ENCODE assay signal across 2 cellular contexts in the genomic region with DNA sequence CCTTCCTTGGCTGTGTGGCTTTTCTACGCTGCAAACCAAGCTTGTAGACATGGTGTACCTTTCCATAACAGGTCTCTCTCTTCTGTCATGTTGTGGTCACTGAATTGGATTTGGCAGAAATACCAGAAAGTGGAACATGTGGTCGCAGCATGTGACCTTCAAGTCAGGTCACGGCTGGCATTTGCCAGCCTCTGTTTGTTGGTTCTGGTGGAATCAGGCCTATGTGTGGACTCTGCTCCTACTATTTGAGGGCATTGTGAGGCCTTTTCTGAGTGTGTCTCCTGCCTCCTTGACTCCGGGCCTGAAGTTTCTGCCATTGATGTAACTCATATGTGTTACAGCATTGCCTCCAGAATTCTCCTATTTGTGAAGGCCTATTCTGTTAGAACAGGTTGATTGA.
TF ChIP-seq lines count a peak whose summit lies in the region.

No MANE protein-coding gene starts in this region.

TF ChIP-seq in IMR-90, 13 proteins besides CTCF, POLR2A, EP300 and RAD21:
- TF ChIP-seq MAFK (IDR thresholded peaks at IDR 0.05; ENCODE audit: low read depth, low read length) (no peak), CHD1 (IDR thresholded peaks at IDR 0.05; ENCODE audit: low read depth, low read length) (no peak), RCOR1 (IDR thresholded peaks at IDR 0.05; ENCODE audit: insufficient replicate concordance, low read length) (no peak), RFX5 (IDR thresholded peaks at IDR 0.05; ENCODE audit: low read depth, low read length) (no peak), NFE2L2 (IDR thresholded peaks at IDR 0.05; ENCODE audit: low read depth, low read length) (no peak), MXI1 (IDR thresholded peaks at IDR 0.05; ENCODE audit: borderline replicate concordance, low read depth, low read length) (no peak), BHLHE40 (IDR thresholded peaks at IDR 0.05; ENCODE audit: low read depth, low read length) (no peak)
- TF ChIP-seq, protein P1, sequence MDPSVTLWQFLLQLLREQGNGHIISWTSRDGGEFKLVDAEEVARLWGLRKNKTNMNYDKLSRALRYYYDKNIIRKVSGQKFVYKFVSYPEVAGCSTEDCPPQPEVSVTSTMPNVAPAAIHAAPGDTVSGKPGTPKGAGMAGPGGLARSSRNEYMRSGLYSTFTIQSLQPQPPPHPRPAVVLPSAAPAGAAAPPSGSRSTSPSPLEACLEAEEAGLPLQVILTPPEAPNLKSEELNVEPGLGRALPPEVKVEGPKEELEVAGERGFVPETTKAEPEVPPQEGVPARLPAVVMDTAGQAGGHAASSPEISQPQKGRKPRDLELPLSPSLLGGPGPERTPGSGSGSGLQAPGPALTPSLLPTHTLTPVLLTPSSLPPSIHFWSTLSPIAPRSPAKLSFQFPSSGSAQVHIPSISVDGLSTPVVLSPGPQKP (IDR thresholded peaks at IDR 0.05; ENCODE audit: borderline replicate concordance, low read depth, low read length), result no peak

TF ChIP-seq in HepG2, 621 proteins besides CTCF, POLR2A, EP300 and RAD21:
- no peak for TF ChIP-seq ZNF550 (CRISPR knock-in tag; IDR thresholded peaks at IDR 0.05; ENCODE audit: borderline replicate concordance)
- TF ChIP-seq, protein P2, sequence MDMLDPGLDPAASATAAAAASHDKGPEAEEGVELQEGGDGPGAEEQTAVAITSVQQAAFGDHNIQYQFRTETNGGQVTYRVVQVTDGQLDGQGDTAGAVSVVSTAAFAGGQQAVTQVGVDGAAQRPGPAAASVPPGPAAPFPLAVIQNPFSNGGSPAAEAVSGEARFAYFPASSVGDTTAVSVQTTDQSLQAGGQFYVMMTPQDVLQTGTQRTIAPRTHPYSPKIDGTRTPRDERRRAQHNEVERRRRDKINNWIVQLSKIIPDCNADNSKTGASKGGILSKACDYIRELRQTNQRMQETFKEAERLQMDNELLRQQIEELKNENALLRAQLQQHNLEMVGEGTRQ (IDR thresholded peaks at IDR 0.05; ENCODE audit: low read depth, low read length), result peak; percentile 48; the same call in 1 of the 2 replicates
- TF ChIP-seq, protein P2 (CRISPR knock-in tag; IDR thresholded peaks at IDR 0.05; ENCODE audit: borderline replicate concordance), result no peak
- TF ChIP-seq, protein P3, sequence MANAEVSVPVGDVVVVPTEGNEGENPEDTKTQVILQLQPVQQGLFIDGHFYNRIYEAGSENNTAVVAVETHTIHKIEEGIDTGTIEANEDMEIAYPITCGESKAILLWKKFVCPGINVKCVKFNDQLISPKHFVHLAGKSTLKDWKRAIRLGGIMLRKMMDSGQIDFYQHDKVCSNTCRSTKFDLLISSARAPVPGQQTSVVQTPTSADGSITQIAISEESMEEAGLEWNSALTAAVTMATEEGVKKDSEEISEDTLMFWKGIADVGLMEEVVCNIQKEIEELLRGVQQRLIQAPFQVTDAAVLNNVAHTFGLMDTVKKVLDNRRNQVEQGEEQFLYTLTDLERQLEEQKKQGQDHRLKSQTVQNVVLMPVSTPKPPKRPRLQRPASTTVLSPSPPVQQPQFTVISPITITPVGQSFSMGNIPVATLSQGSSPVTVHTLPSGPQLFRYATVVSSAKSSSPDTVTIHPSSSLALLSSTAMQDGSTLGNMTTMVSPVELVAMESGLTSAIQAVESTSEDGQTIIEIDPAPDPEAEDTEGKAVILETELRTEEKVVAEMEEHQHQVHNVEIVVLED (CRISPR knock-in tag; IDR thresholded peaks at IDR 0.05; ENCODE audit: borderline replicate concordance), result no peak
- TF ChIP-seq ZFP82 (CRISPR knock-in tag; IDR thresholded peaks at IDR 0.05; ENCODE audit: borderline replicate concordance), result no peak
- TF ChIP-seq SPEN (CRISPR knock-in tag; IDR thresholded peaks at IDR 0.05; ENCODE audit: low read depth), result no peak
- no peak for TF ChIP-seq ELF1 (CRISPR knock-in tag; IDR thresholded peaks at IDR 0.05)
- no peak for TF ChIP-seq SP1 (IDR thresholded peaks at IDR 0.05)
- TF ChIP-seq SP1 (CRISPR knock-in tag; IDR thresholded peaks at IDR 0.05), result no peak
- TF ChIP-seq SIN3B (IDR thresholded peaks at IDR 0.05; ENCODE audit: low read length), result no peak
- TF ChIP-seq CCAR2 (optimal IDR thresholded peaks at IDR 0.05; ENCODE audit: low read depth, low read length), result no peak
- TF ChIP-seq MAF1 (CRISPR knock-in tag; IDR thresholded peaks at IDR 0.05; ENCODE audit: borderline replicate concordance), result no peak
- TF ChIP-seq RARA (CRISPR knock-in tag; IDR thresholded peaks at IDR 0.05), result peak; percentile 55
- TF ChIP-seq HOXA5 (CRISPR knock-in tag; IDR thresholded peaks at IDR 0.05), result no peak
- TF ChIP-seq SNRNP70 (IDR thresholded peaks at IDR 0.05; ENCODE audit: low read depth, low read length), result no peak
- no peak for TF ChIP-seq ZNF724P (CRISPR knock-in tag; IDR thresholded peaks at IDR 0.05; ENCODE audit: borderline replicate concordance)
- no peak for TF ChIP-seq PAWR (CRISPR knock-in tag; IDR thresholded peaks at IDR 0.05; ENCODE audit: borderline replicate concordance)
- 0 out of 2 replicates have a peak, but pooled peaks have one; percentile 25 for TF ChIP-seq BCL6 (CRISPR knock-in tag; IDR thresholded peaks at IDR 0.05)
- TF ChIP-seq ZNF224 (CRISPR knock-in tag; IDR thresholded peaks at IDR 0.05), result no peak
- TF ChIP-seq, protein P4, sequence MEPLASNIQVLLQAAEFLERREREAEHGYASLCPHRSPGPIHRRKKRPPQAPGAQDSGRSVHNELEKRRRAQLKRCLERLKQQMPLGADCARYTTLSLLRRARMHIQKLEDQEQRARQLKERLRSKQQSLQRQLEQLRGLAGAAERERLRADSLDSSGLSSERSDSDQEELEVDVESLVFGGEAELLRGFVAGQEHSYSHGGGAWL (CRISPR knock-in tag; IDR thresholded peaks at IDR 0.05), result no peak
- TF ChIP-seq ZNF883 (CRISPR knock-in tag; IDR thresholded peaks at IDR 0.05; ENCODE audit: not compliant biosample characterization), result no peak
- TF ChIP-seq ZNF644 (CRISPR knock-in tag; IDR thresholded peaks at IDR 0.05; ENCODE audit: low read depth), result 0 out of 2 replicates have a peak, but pooled peaks have one; percentile 33
- TF ChIP-seq MTA3 (CRISPR knock-in tag; IDR thresholded peaks at IDR 0.05), result no peak
- 0 out of 2 replicates have a peak, but pooled peaks have one; percentile 11 for TF ChIP-seq HNF4A (CRISPR knock-in tag; IDR thresholded peaks at IDR 0.05)
- 0 out of 2 replicates have a peak, but pooled peaks have one; percentile 11 for TF ChIP-seq FOSL2 (CRISPR knock-in tag; IDR thresholded peaks at IDR 0.05)
- TF ChIP-seq SIN3A (IDR thresholded peaks at IDR 0.05; ENCODE audit: borderline replicate concordance, low read depth, low read length), result no peak
- no peak for TF ChIP-seq ZNF75D (CRISPR knock-in tag; IDR thresholded peaks at IDR 0.05; ENCODE audit: borderline replicate concordance)
